ENCODE assay signal across 17 cellular contexts in the genomic region with DNA sequence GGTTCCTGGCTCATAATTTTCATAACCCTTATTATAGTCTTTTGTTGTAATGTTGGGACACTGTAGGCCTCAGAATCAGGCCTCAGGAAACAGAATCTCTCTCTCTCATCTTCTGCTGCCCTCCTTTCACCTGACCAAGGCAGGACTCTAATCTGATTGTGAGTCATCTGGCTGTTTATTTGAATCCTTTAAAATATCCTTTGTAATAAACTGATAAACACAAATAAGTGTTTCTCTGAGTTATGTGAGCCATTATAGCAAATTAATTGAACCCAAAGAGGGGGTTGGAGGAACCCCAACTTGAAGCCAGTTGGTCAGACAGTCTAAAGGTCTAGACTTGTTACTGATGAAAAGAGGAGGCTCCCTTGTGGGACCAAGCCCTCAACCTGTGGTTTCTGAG. TPM values are rescaled to one million over a fixed set of nuclear protein-coding genes. Genes with fewer than 3 reads are reported as not detected.
DNase-seq lines count a peak whose midpoint lies in the region; ATAC-seq, FAIRE-seq and TF ChIP-seq lines count a peak whose summit lies in the region.
"Had no signal": no experiment of that assay in that cellular context is flagged by ENCODE, and none has a peak within 500 bp of the region (broad histone marks: within the 10 kb centered on the region; RNA-seq: fewer than 3 reads in every experiment).

No MANE protein-coding gene starts in this region.

- no peaks in the 10 kb centered on the region for H3K36me3 ChIP-seq in Panc1 (ENCODE audit: control insufficient read depth, insufficient read depth, low read length)
- no peaks in the 10 kb centered on the region for H3K36me3 ChIP-seq in bronchial epithelial cell (ENCODE audit: control insufficient read depth, insufficient read depth, low read length)
- no peaks in the 10 kb centered on the region for H3K36me3 ChIP-seq in parathyroid adenoma (ENCODE audit: control insufficient read depth, insufficient read depth, low read length)

- BruUV-seq in Panc1 (replicated peaks; lab: Mats Ljungman, UMichigan), result no TSS peak

- H3K4me2 ChIP-seq in parathyroid adenoma (ENCODE audit: low read length), result no peak overlapping the region
- H3K4me2 ChIP-seq: A549, PC-9 had no signal

- no peak for DNase-seq in H54 (ENCODE audit: insufficient read length, low spot score)
- DNase-seq in Panc1 (ENCODE audit: low read depth, low spot score), result no peak
- peak; percentile 7 for DNase-seq in bronchial epithelial cell (ENCODE audit: low read depth)
- no peak for DNase-seq in Kasumi-1 (lab: John Stamatoyannopoulos, UW)
- DNase-seq in GF-D8 (lab: John Stamatoyannopoulos, UW), result no peak
- DNase-seq in left ventricle myocardium superior, result no peak
- DNase-seq in NCI-H146 treated with DMSO at 0.1 percent for 48 hours (lab: John Stamatoyannopoulos, UW; ENCODE audit: unreplicated experiment), result no peak
- DNase-seq: CD4-positive, CD25-positive, alpha-beta regulatory T cell; H7; NCI-H1694 treated with DMSO at 0.1 percent for 48 hours; NCI-H69; PC-9 had no signal

- H3K4me3 ChIP-seq in Panc1 (ENCODE audit: low read depth in 2 of 2, low read length in 2 of 2) (no peak overlapping the region), bronchial epithelial cell (ENCODE audit: low read depth, low read length) (no peak overlapping the region), parathyroid adenoma (ENCODE audit: low read depth, low read length) (no peak overlapping the region)
- H3K4me3 ChIP-seq: A549, PC-9 had no signal

- POLR2A ChIA-PET in Panc1 (lab: Charles Lee), result no interaction called here

- intact Hi-C loops in Panc1 (cut with micrococcal nuclease; ENCODE audit: unreplicated experiment), result no loop called here
- intact Hi-C loops in left ventricle myocardium superior (cut with micrococcal nuclease), result no loop called here

- in situ Hi-C loops in Panc1 (cut with HindIII; ENCODE audit: low pct_unique_long_range_greater_than_20kb, low sequenced_read_pairs), result no loop called here

- TF ChIP-seq CTCF in Panc1 (IDR thresholded peaks at IDR 0.05) (no peak), bronchial epithelial cell (IDR thresholded peaks at IDR 0.05; ENCODE audit: insufficient read depth, low read length, severe bottlenecking) (no peak), parathyroid adenoma (IDR thresholded peaks at IDR 0.05) (no peak)

- ATAC-seq in Panc1, result no peak
- ATAC-seq in left ventricle myocardium superior, result no peak
- ATAC-seq: A549, Right ventricle myocardium inferior, SK-N-SH treated with all-trans-retinoic acid at 6 μM for 48 hours had no signal

- H3K4me1 ChIP-seq in Panc1 (ENCODE audit: control insufficient read depth, insufficient read depth, low read length) (peaks cover 10% of the 10 kb centered on the region), parathyroid adenoma (peaks cover 7% of the 10 kb centered on the region)

- peak overlapping the region; percentile 40 for H2AFZ ChIP-seq in parathyroid adenoma
- H2AFZ ChIP-seq: PC-9 had no signal

- H3K27ac ChIP-seq in Panc1 (ENCODE audit: low read length) (0 out of 2 replicates have a peak overlapping the region, but pooled peaks have one; percentile 2), parathyroid adenoma (peak overlapping the region; percentile 13)
- H3K27ac ChIP-seq: A549, PC-9 had no signal

- H3K79me2 ChIP-seq in parathyroid adenoma, result no peaks in the 10 kb centered on the region

- H3K9me3 ChIP-seq in Panc1 (ENCODE audit: control insufficient read depth, insufficient read depth, low read depth, low read length) (no peaks in the 10 kb centered on the region), parathyroid adenoma (ENCODE audit: control insufficient read depth, low read length) (no peaks in the 10 kb centered on the region)
- H3K9me3 ChIP-seq: A549 had no signal

- peak; percentile 33 for FAIRE-seq in H54 (lab: Jason Lieb, UNC)
- FAIRE-seq in bronchial epithelial cell (lab: Jason Lieb, UNC), result no peak
- FAIRE-seq: G401.6 had no signal

- CTCF ChIA-PET in Panc1 (lab: Charles Lee), result interaction anchor here (1.0 kb wide), 1 partner anchor 28 kb away, joined by 3 read pairs; no protein-coding TSS in a partner anchor

- H3K27me3 ChIP-seq in Panc1 (ENCODE audit: control insufficient read depth, insufficient read depth, low read length), result no peaks in the 10 kb centered on the region
- H3K27me3 ChIP-seq in bronchial epithelial cell (ENCODE audit: control insufficient read depth, insufficient read depth, low read length), result no peaks in the 10 kb centered on the region
- H3K27me3 ChIP-seq in parathyroid adenoma (ENCODE audit: control insufficient read depth, insufficient read depth, low read length), result no peaks in the 10 kb centered on the region

- no peak overlapping the region for H3K9ac ChIP-seq in parathyroid adenoma

- TF ChIP-seq POLR2A in H54 (IDR thresholded peaks at IDR 0.05; ENCODE audit: low read depth, low read length), result no peak

RNA-seq across cellular contexts. Expression of a gene that starts 30.6 kb away (rescaled TPM):
- 41.8 TPM for total RNA-seq in Panc1 (2021; ENCODE audit: unreplicated experiment)
- polyA plus RNA-seq in Panc1 (2012; ENCODE audit: insufficient read length), result 13.2 TPM
- 5.4 and 12.4 TPM in 2 replicates for total RNA-seq in bronchial epithelial cell
- total RNA-seq in left ventricle myocardium superior, result 9.4 TPM
